In genomic region chr20:51802170-51802745, GRCh38 we compare ENCODE assay signal across 8 cellular contexts. TPM values are rescaled to one million over a fixed set of nuclear protein-coding genes. Genes with fewer than 3 reads are reported as not detected.
DNase-seq lines count a peak whose midpoint lies in the region; ATAC-seq, FAIRE-seq and TF ChIP-seq lines count a peak whose summit lies in the region.

TSS of gene SALL4 (minus strand) at chr20:51802521. CDS start at chr20:51802408, 113 bp downstream.

- H3K9me3 ChIP-seq in astrocyte (ENCODE audit: insufficient read depth, low read depth, low read length) (no peaks in the 10 kb centered on the region), iPS-15b (ENCODE audit: control insufficient read depth, insufficient read depth, low read length) (no peaks in the 10 kb centered on the region), smooth muscle cell (replicated peaks; ENCODE audit: low read depth) (no peaks in the 10 kb centered on the region), ovary (no peaks in the 10 kb centered on the region)

- peaks cover 25% of the 10 kb centered on the region for H3K4me1 ChIP-seq in astrocyte (ENCODE audit: insufficient read depth, low read length)
- peaks cover 11% of the 10 kb centered on the region for H3K4me1 ChIP-seq in iPS-15b (ENCODE audit: control insufficient read depth, insufficient read depth, low read length)
- H3K4me1 ChIP-seq in smooth muscle cell (ENCODE audit: low read depth): peaks cover 43% of the 10 kb centered on the region
- H3K4me1 ChIP-seq in ovary (ENCODE audit: insufficient read depth): peaks cover 5% of the 10 kb centered on the region

- H4K20me1 ChIP-seq in astrocyte (ENCODE audit: insufficient read depth, low read length) (no peaks in the 10 kb centered on the region), smooth muscle cell (ENCODE audit: low read depth) (peaks cover 15% of the 10 kb centered on the region)

- H3K4me3 Mint-ChIP-seq in astrocyte (ENCODE audit: unreplicated experiment): peak within 1 kb of the TSS; percentile 93
- H3K4me3 Mint-ChIP-seq in activated T-cell treated with anti-CD3 and anti-CD28 coated beads, Interleukin-2, amount 50 U/mL, for 4 hours: no peak within 1 kb of the TSS

- WGBS in smooth muscle cell (ENCODE audit: low lambda C conversion rate): 1% methylated on average over 35 of the region's 44 CpGs
- 13 to 26% (median 17%) methylated on average over 42 to 44 of the region's 44 CpGs for WGBS in ovary, 3 donors

- peaks cover 21% of the 10 kb centered on the region for H3K4me1 Mint-ChIP-seq in astrocyte (ENCODE audit: low read depth, unreplicated experiment)
- peaks cover 6% of the 10 kb centered on the region for H3K4me1 Mint-ChIP-seq in activated T-cell treated with anti-CD3 and anti-CD28 coated beads, Interleukin-2, amount 50 U/mL, for 4 hours (ENCODE audit: low read depth)

- DNase-seq in HFF-Myc (ENCODE audit: extremely low read depth, low read depth) (no peak), astrocyte (ENCODE audit: low read depth) (peak; percentile 21), smooth muscle cell (lab: John Stamatoyannopoulos, UW; ENCODE audit: unreplicated experiment) (no peak), ovary (no peak), DMS79 treated with DMSO at 0.1 percent for 48 hours (lab: John Stamatoyannopoulos, UW) (no peak)
- no peak for DNase-seq in activated CD8-positive, alpha-beta memory T cell treated with anti-CD3 and anti-CD28 coated beads, Interleukin-2, amount 50 U/mL, for 4 hours
- DNase-seq in activated T-cell treated with anti-CD3 and anti-CD28 coated beads, Interleukin-2, amount 50 U/mL, for 4 hours: no peak

- H3K27me3 ChIP-seq in astrocyte (ENCODE audit: insufficient read depth, low read length) (peaks cover 3% of the 10 kb centered on the region), iPS-15b (ENCODE audit: control insufficient read depth, insufficient read depth, low read length) (no peaks in the 10 kb centered on the region), smooth muscle cell (ENCODE audit: low read depth) (no peaks in the 10 kb centered on the region), ovary (no peaks in the 10 kb centered on the region)

- H3K27ac ChIP-seq in astrocyte (ENCODE audit: low read depth, low read length) (peak within 1 kb of the TSS; percentile 32), smooth muscle cell (ENCODE audit: low read depth) (peak within 1 kb of the TSS; percentile 69), ovary (no peak within 1 kb of the TSS)

- H3F3A ChIP-seq in smooth muscle cell (ENCODE audit: low read depth): peaks cover 28% of the 10 kb centered on the region

- H3K9ac ChIP-seq in astrocyte (ENCODE audit: low read length): peak within 1 kb of the TSS; percentile 67
- H3K9ac ChIP-seq in iPS-15b (ENCODE audit: low read depth, low read length): peak within 1 kb of the TSS; percentile 95
- H3K9ac ChIP-seq in smooth muscle cell (ENCODE audit: low read depth): peak within 1 kb of the TSS; percentile 76

- no peaks in the 10 kb centered on the region for H3K27me3 Mint-ChIP-seq in astrocyte (ENCODE audit: low read depth, unreplicated experiment)
- H3K27me3 Mint-ChIP-seq in activated T-cell treated with anti-CD3 and anti-CD28 coated beads, Interleukin-2, amount 50 U/mL, for 4 hours (ENCODE audit: low read depth): peaks cover 62% of the 10 kb centered on the region

- TF ChIP-seq CTCF in HFF-Myc (IDR thresholded peaks at IDR 0.05; ENCODE audit: low read depth, low read length, missing control alignments): no peak
- TF ChIP-seq CTCF in astrocyte (IDR thresholded peaks at IDR 0.05; ENCODE audit: insufficient read depth, low read depth, low read length): no peak
- no peak for TF ChIP-seq CTCF in smooth muscle cell (IDR thresholded peaks at IDR 0.05; ENCODE audit: borderline replicate concordance, insufficient read depth, poor library complexity, severe bottlenecking)
- TF ChIP-seq CTCF in ovary (IDR thresholded peaks at IDR 0.05): no peak

- peak within 1 kb of the TSS; percentile 48 for H3K4me3 ChIP-seq in HFF-Myc (replicated peaks; ENCODE audit: low read depth, low read length)
- peak within 1 kb of the TSS; percentile 57 for H3K4me3 ChIP-seq in astrocyte (ENCODE audit: insufficient read depth, low read depth, low read length)
- H3K4me3 ChIP-seq in iPS-15b (ENCODE audit: low read depth, low read length): peak within 1 kb of the TSS; percentile 90
- H3K4me3 ChIP-seq in smooth muscle cell: peak within 1 kb of the TSS; percentile 90
- H3K4me3 ChIP-seq in ovary: no peak within 1 kb of the TSS

- H3K79me2 ChIP-seq in astrocyte (ENCODE audit: insufficient read depth, low read length): no peaks in the 10 kb centered on the region
- peaks cover 39% of the 10 kb centered on the region for H3K79me2 ChIP-seq in smooth muscle cell (ENCODE audit: low read depth)

- no peaks in the 10 kb centered on the region for H3K36me3 Mint-ChIP-seq in astrocyte (ENCODE audit: low read depth, unreplicated experiment)
- no peaks in the 10 kb centered on the region for H3K36me3 Mint-ChIP-seq in activated T-cell treated with anti-CD3 and anti-CD28 coated beads, Interleukin-2, amount 50 U/mL, for 4 hours (ENCODE audit: insufficient read depth)

- no peaks in the 10 kb centered on the region for H3K9me3 Mint-ChIP-seq in astrocyte (ENCODE audit: unreplicated experiment)
- no peaks in the 10 kb centered on the region for H3K9me3 Mint-ChIP-seq in activated T-cell treated with anti-CD3 and anti-CD28 coated beads, Interleukin-2, amount 50 U/mL, for 4 hours

- H2AFZ ChIP-seq in astrocyte (ENCODE audit: low read depth, low read length) (peak within 1 kb of the TSS; percentile 65), smooth muscle cell (ENCODE audit: low read depth) (peak within 1 kb of the TSS; percentile 96)

- no peak for TF ChIP-seq EP300 in ovary (IDR thresholded peaks at IDR 0.05)

- intact Hi-C loops in ovary (cut with DNase I): loop anchor here in 1 of 4 donors (10.0 kb wide), 1 partner anchor 283 kb away; no protein-coding TSS in a partner anchor

- ATAC-seq in activated T-cell treated with anti-CD3 and anti-CD28 coated beads, Interleukin-2, amount 50 U/mL, for 4 hours: no peak

- FAIRE-seq in astrocyte (lab: Jason Lieb, UNC): no peak

- peak within 1 kb of the TSS; percentile 34 for H3K27ac Mint-ChIP-seq in astrocyte (ENCODE audit: unreplicated experiment)

- H3K4me2 ChIP-seq in astrocyte (ENCODE audit: low read length) (peak within 1 kb of the TSS; percentile 92), smooth muscle cell (peak within 1 kb of the TSS; percentile 89)

- H3K36me3 ChIP-seq in astrocyte (ENCODE audit: insufficient read depth, low read length) (no peaks in the 10 kb centered on the region), iPS-15b (ENCODE audit: control insufficient read depth, insufficient read depth, low read length) (no peaks in the 10 kb centered on the region), smooth muscle cell (ENCODE audit: low read depth) (no peaks in the 10 kb centered on the region), ovary (no peaks in the 10 kb centered on the region)

- TF ChIP-seq POLR2A in ovary (IDR thresholded peaks at IDR 0.05): no peak

RNA-seq across cellular contexts. Expression of gene SALL4, which starts in this region (rescaled TPM):
- total RNA-seq in astrocyte (15.0 and 21.7 TPM in 2 replicates), smooth muscle cell (17.6 TPM in 2 replicates), ovary (under 1 TPM in 4 of 7 donors, not detected in 3; 0.27 to 0.57 (median 0.32) TPM)
- polyA plus RNA-seq in smooth muscle cell (9.5 and 14.2 TPM in 2 replicates), ovary (under 1 TPM; 0.03 to 0.15 TPM)
- under 1 TPM; 0.08 to 0.22 (median 0.15) TPM for total RNA-seq in activated T-cell treated with anti-CD3 and anti-CD28 coated beads, Interleukin-2, amount 50 U/mL, for 4 hours

Comparison
In these comparisons a context has a peak if more than half of its experiments do, and no peak if none do; other contexts are left out.
1. RNA of gene SALL4 (total RNA-seq): 15.0 to 21.7 TPM in astrocyte and 17.6 TPM in smooth muscle cell; 0.27 to 0.57 TPM in ovary and 0.08 to 0.22 TPM in activated T-cell treated with anti-CD3 and anti-CD28 coated beads, Interleukin-2, amount 50 U/mL, for 4 hours; every median in the first group is over 10 times any median in the second.
2. H3K27ac ChIP-seq: peak in astrocyte (single experiment) and smooth muscle cell (single experiment); none in ovary (0 of 2).
3. Peak in every context shown above with its lines, with median percentiles within 50 percentile points of each other: H3K9ac ChIP-seq.